In the genomic region with DNA sequence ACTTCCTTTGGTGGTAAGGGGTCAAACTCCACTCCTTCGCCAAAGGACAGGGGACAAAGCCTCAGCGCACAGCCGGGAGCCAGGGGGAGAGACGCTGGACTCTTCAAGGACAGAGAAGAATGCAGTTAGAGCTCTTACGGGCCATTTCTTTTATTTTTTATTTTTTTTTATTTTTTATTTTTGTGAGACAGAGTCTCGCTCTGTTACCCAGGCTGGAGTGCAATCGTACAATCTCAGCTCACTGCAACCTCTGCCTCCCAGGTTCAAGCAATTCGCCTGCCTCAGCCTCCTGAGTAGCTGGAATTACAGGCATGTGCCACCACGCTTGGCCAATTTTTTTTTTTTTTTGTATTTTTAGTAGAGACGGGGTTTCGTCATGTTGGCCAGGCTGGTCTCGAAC, we compare ENCODE assay signal across 8 cellular contexts. TPM values are rescaled to one million over a fixed set of nuclear protein-coding genes. Genes with fewer than 3 reads are reported as not detected.
DNase-seq lines count a peak whose midpoint lies in the region; ATAC-seq, FAIRE-seq and TF ChIP-seq lines count a peak whose summit lies in the region.
"Not testable (repeated sequence)": the region's sequence is repeated elsewhere in the genome, so short reads cannot be mapped to it uniquely, and the experiment has no call there.

A gene (minus strand): TSS at position 101 of the 400 bp plus-strand sequence.

- H3K27ac Mint-ChIP-seq in CD14-positive monocyte: peak within 1 kb of the TSS in 6 of 7 donors; percentile 28 to 74 (median 55)
- H3K27ac Mint-ChIP-seq in activated CD4-positive, alpha-beta T cell treated with anti-CD3 and anti-CD28 coated beads, Interleukin-2, amount 10 ng/mL, durations not matched to agents 24 days and 14 days: peak within 1 kb of the TSS; percentile 49
- peak within 1 kb of the TSS; percentile 89 for H3K27ac Mint-ChIP-seq in activated naive CD8-positive, alpha-beta T cell
- peak within 1 kb of the TSS; percentile 40 for H3K27ac Mint-ChIP-seq in stimulated activated naive CD8-positive, alpha-beta T cell treated with anti-CD3 and anti-CD28 coated beads, Interleukin-15, Interleukin-2, amounts not matched to agents 100 ng/mL and 50 ng/mL, for 24 hours

- not testable (repeated sequence) for H3K27me3 Mint-ChIP-seq in CD14-positive monocyte (ENCODE audit: low read depth in 3 of 3); activated CD4-positive, alpha-beta T cell treated with anti-CD3 and anti-CD28 coated beads, Interleukin-2, amount 10 ng/mL, durations not matched to agents 24 days and 14 days; activated naive CD8-positive, alpha-beta T cell; stimulated activated naive CD8-positive, alpha-beta T cell treated with anti-CD3 and anti-CD28 coated beads, Interleukin-15, Interleukin-2, amounts not matched to agents 100 ng/mL and 50 ng/mL, for 24 hours

- DNase-seq in CD14-positive monocyte (ENCODE audit: low spot score); LHCN-M2 (ENCODE audit: low read depth); activated CD4-positive, alpha-beta T cell treated with anti-CD3 and anti-CD28 coated beads, Interleukin-2, amount 10 ng/mL, durations not matched to agents 24 days and 14 days; fibroblast of villous mesenchyme (ENCODE audit: low read depth); HepG2 (ENCODE audit: low spot score); neuronal stem cell (ENCODE audit: low spot score): not testable (repeated sequence)

- H2BK120ac ChIP-seq in neuronal stem cell (ENCODE audit: low read depth, low read length): peak within 1 kb of the TSS; percentile 81

- not testable (repeated sequence) for H3K23ac ChIP-seq in neuronal stem cell (ENCODE audit: low read depth, low read length, poor library complexity)

- TF ChIP-seq POLR2A in HepG2 (IDR thresholded peaks at IDR 0.05; ENCODE audit: insufficient read depth in 1 of 2, low read depth in 2 of 2, low read length in 2 of 2): not testable (repeated sequence)

- H3K27ac ChIP-seq in HepG2 (ENCODE audit: extremely low read length, insufficient read depth, low read length) (peak within 1 kb of the TSS; percentile 37), neuronal stem cell (replicated peaks; ENCODE audit: low read length) (peak within 1 kb of the TSS; percentile 3)

- peaks cover 25% of the 10 kb centered on the region for H3K4me1 Mint-ChIP-seq in CD14-positive monocyte
- H3K4me1 Mint-ChIP-seq in activated CD4-positive, alpha-beta T cell treated with anti-CD3 and anti-CD28 coated beads, Interleukin-2, amount 10 ng/mL, durations not matched to agents 24 days and 14 days: peaks cover 25% of the 10 kb centered on the region
- H3K4me1 Mint-ChIP-seq in activated naive CD8-positive, alpha-beta T cell (ENCODE audit: low read depth): peaks cover 25% of the 10 kb centered on the region
- H3K4me1 Mint-ChIP-seq in stimulated activated naive CD8-positive, alpha-beta T cell treated with anti-CD3 and anti-CD28 coated beads, Interleukin-15, Interleukin-2, amounts not matched to agents 100 ng/mL and 50 ng/mL, for 24 hours (ENCODE audit: low read depth): not testable (repeated sequence)

- TF ChIP-seq RAD21 in HepG2 (CRISPR knock-in tag; IDR thresholded peaks at IDR 0.05): not testable (repeated sequence)

- peak within 1 kb of the TSS; percentile 96 for H2AK5ac ChIP-seq in neuronal stem cell (ENCODE audit: low read depth, low read length)

- 0 out of 2 replicates have a peak within 1 kb of the TSS, but pooled peaks have one; percentile 21 for H3K9ac ChIP-seq in HepG2 (ENCODE audit: insufficient read depth, low read depth, low read length)
- not testable (repeated sequence) for H3K9ac ChIP-seq in neuronal stem cell (ENCODE audit: low read depth, low read length, poor library complexity)

- intact Hi-C loops in CD14-positive monocyte (cut with micrococcal nuclease); activated CD4-positive, alpha-beta T cell treated with anti-CD3 and anti-CD28 coated beads, Interleukin-2, amount 10 ng/mL, durations not matched to agents 24 days and 14 days (cut with micrococcal nuclease); HepG2 (cut with micrococcal nuclease; ENCODE audit: unreplicated experiment): not testable (repeated sequence)

- H4K8ac ChIP-seq in neuronal stem cell (ENCODE audit: low read depth, low read length): peak within 1 kb of the TSS; percentile 65

- H3K18ac ChIP-seq in neuronal stem cell (ENCODE audit: low read length): peak within 1 kb of the TSS; percentile 87

- BruUV-seq in HepG2 (replicated peaks; lab: Mats Ljungman, UMichigan): not testable (repeated sequence)

- H3K79me2 ChIP-seq in HepG2 (ENCODE audit: insufficient read depth, low read length): not testable (repeated sequence)

- H2AFZ ChIP-seq in HepG2 (ENCODE audit: low read length); neuronal stem cell (ENCODE audit: low read length): not testable (repeated sequence)

- H3K36me3 ChIP-seq in HepG2 (replicated peaks in 1 of 2; ENCODE audit: control insufficient read depth in 1 of 2, insufficient read depth in 2 of 2, low read length in 2 of 2): not testable (repeated sequence)
- peaks cover 5 to 29% of the 10 kb centered on the region in 2 donors for H3K36me3 ChIP-seq in neuronal stem cell (replicated peaks in 1 of 2; ENCODE audit: control insufficient read depth in 2 of 2, insufficient read depth in 2 of 2, low read length in 2 of 2)

- ATAC-seq in HepG2: not testable (repeated sequence)

- in situ Hi-C loops in HepG2 (cut with HindIII; ENCODE audit: extremely low pct_ligation_motif_present, low pct_unique_long_range_greater_than_20kb): not testable (repeated sequence)

- FAIRE-seq in HepG2 (lab: Jason Lieb, UNC): not testable (repeated sequence)

- CTCF ChIA-PET in HepG2 (lab: Yijun Ruan, JAX; ENCODE audit: low intra/inter-chr PET ratio, low total read pairs): not testable (repeated sequence)

- H3K36me3 Mint-ChIP-seq in CD14-positive monocyte: peaks cover 47 to 52% of the 10 kb centered on the region in 2 donors
- peaks cover 39% of the 10 kb centered on the region for H3K36me3 Mint-ChIP-seq in activated CD4-positive, alpha-beta T cell treated with anti-CD3 and anti-CD28 coated beads, Interleukin-2, amount 10 ng/mL, durations not matched to agents 24 days and 14 days (ENCODE audit: low read depth)
- H3K36me3 Mint-ChIP-seq in activated naive CD8-positive, alpha-beta T cell: not testable (repeated sequence)
- H3K36me3 Mint-ChIP-seq in stimulated activated naive CD8-positive, alpha-beta T cell treated with anti-CD3 and anti-CD28 coated beads, Interleukin-15, Interleukin-2, amounts not matched to agents 100 ng/mL and 50 ng/mL, for 24 hours (ENCODE audit: low read depth): peaks cover 11% of the 10 kb centered on the region

- H3K79me1 ChIP-seq in neuronal stem cell (ENCODE audit: low read depth, low read length): not testable (repeated sequence)

- peak within 1 kb of the TSS; percentile 84 for H3K4ac ChIP-seq in neuronal stem cell (ENCODE audit: low read length)

- H2BK15ac ChIP-seq in neuronal stem cell (ENCODE audit: low read length): peak within 1 kb of the TSS; percentile 92

- not testable (repeated sequence) for H3K27me3 ChIP-seq in HepG2 (ENCODE audit: control insufficient read depth in 1 of 2, insufficient read depth in 2 of 2, low read length in 2 of 2); neuronal stem cell (ENCODE audit: control insufficient read depth in 3 of 3, insufficient read depth in 3 of 3, low read depth in 1 of 3, low read length in 3 of 3)

- not testable (repeated sequence) for H3K9me3 Mint-ChIP-seq in CD14-positive monocyte; activated CD4-positive, alpha-beta T cell treated with anti-CD3 and anti-CD28 coated beads, Interleukin-2, amount 10 ng/mL, durations not matched to agents 24 days and 14 days; activated naive CD8-positive, alpha-beta T cell (ENCODE audit: low read depth); stimulated activated naive CD8-positive, alpha-beta T cell treated with anti-CD3 and anti-CD28 coated beads, Interleukin-15, Interleukin-2, amounts not matched to agents 100 ng/mL and 50 ng/mL, for 24 hours

- H3K4me2 ChIP-seq in HepG2 (ENCODE audit: low read depth, low read length): peak within 1 kb of the TSS; percentile 11
- H3K4me2 ChIP-seq in neuronal stem cell (ENCODE audit: insufficient read depth, low read length, poor library complexity, severe bottlenecking): not testable (repeated sequence)

- POLR2A ChIA-PET in HepG2 (lab: Yijun Ruan, JAX): interaction anchor here (2.2 kb wide), 1 partner anchor 44 kb away, joined by 4 read pairs; no protein-coding TSS in a partner anchor

- H4K20me1 ChIP-seq in HepG2 (ENCODE audit: insufficient read depth, low read length): not testable (repeated sequence)

- not testable (repeated sequence) for H3K4me3 ChIP-seq in fibroblast of villous mesenchyme (ENCODE audit: low read depth, low read length); HepG2 (replicated peaks in 1 of 3; ENCODE audit: insufficient read depth in 1 of 3, low read depth in 2 of 3, low read length in 3 of 3)
- H3K4me3 ChIP-seq in neuronal stem cell (ENCODE audit: low read length in 2 of 2): peak within 1 kb of the TSS in 1 of 2 donors; percentile 51

- peak within 1 kb of the TSS; percentile 71 for H3K14ac ChIP-seq in neuronal stem cell (ENCODE audit: low read length)

- not testable (repeated sequence) for H4K91ac ChIP-seq in neuronal stem cell (ENCODE audit: low read depth, low read length, poor library complexity)

- TF ChIP-seq EP300 in HepG2 (IDR thresholded peaks at IDR 0.05; ENCODE audit: low read depth in 2 of 2, low read length in 2 of 2); HepG2 (CRISPR knock-in tag; IDR thresholded peaks at IDR 0.05; ENCODE audit: borderline replicate concordance): not testable (repeated sequence)

- not testable (repeated sequence) for H3K4me3 Mint-ChIP-seq in CD14-positive monocyte; activated naive CD8-positive, alpha-beta T cell; stimulated activated naive CD8-positive, alpha-beta T cell treated with anti-CD3 and anti-CD28 coated beads, Interleukin-15, Interleukin-2, amounts not matched to agents 100 ng/mL and 50 ng/mL, for 24 hours
- H3K4me3 Mint-ChIP-seq in activated CD4-positive, alpha-beta T cell treated with anti-CD3 and anti-CD28 coated beads, Interleukin-2, amount 10 ng/mL, durations not matched to agents 24 days and 14 days: peak within 1 kb of the TSS; percentile 73

- not testable (repeated sequence) for TF ChIP-seq CTCF in CD14-positive monocyte (IDR thresholded peaks at IDR 0.05); fibroblast of villous mesenchyme (IDR thresholded peaks at IDR 0.05; ENCODE audit: insufficient read depth, low read depth, low read length); HepG2 (CRISPR knock-in tag; IDR thresholded peaks at IDR 0.05)

- H3K9me3 ChIP-seq in HepG2 (ENCODE audit: low read length); neuronal stem cell (replicated peaks in 1 of 2; ENCODE audit: control insufficient read depth in 2 of 2, insufficient read depth in 1 of 2, low read depth in 1 of 2, low read length in 2 of 2): not testable (repeated sequence)

- not testable (repeated sequence) for H2BK12ac ChIP-seq in neuronal stem cell (ENCODE audit: low read length)

- WGBS in HepG2 (ENCODE audit: low lambda C conversion rate): 77% methylated on average over 12 of the region's 12 CpGs
- WGBS in neuronal stem cell (ENCODE audit: extremely low coverage in 2 of 2, insufficient read length in 2 of 2, insufficient replicate concordance in 1 of 2), 2 donors: no CpG with 5 or more reads among the region's 12 CpGs

- not testable (repeated sequence) for H2BK5ac ChIP-seq in neuronal stem cell (ENCODE audit: low read length)

- H3K4me1 ChIP-seq in HepG2 (ENCODE audit: insufficient read depth, low read length): peaks cover 14% of the 10 kb centered on the region
- H3K4me1 ChIP-seq in neuronal stem cell (ENCODE audit: control insufficient read depth in 2 of 2, insufficient read depth in 1 of 2, low read depth in 1 of 2, low read length in 2 of 2): not testable (repeated sequence)

RNA-seq across cellular contexts. Expression of the gene that starts here (rescaled TPM):
- polyA plus RNA-seq in CD14-positive monocyte: 10 to 100 TPM; 19.8 to 22.0 TPM
- total RNA-seq in LHCN-M2 (2014; rRNA removed): 23.9 and 25.5 TPM in 2 replicates
- polyA plus RNA-seq in LHCN-M2 (2012): 44.4 TPM
- total RNA-seq in activated CD4-positive, alpha-beta T cell treated with anti-CD3 and anti-CD28 coated beads, Interleukin-2, amount 10 ng/mL, durations not matched to agents 24 days and 14 days: 91.3 and 93.4 TPM in 2 replicates
- total RNA-seq in fibroblast of villous mesenchyme: 63.0 and 91.8 TPM in 2 replicates
- 21.3 and 22.8 TPM in 2 replicates for total RNA-seq in HepG2 (2016; rRNA removed; fragmentation: Illumina TruSeq; extraction: Trizol)
- 27.1 and 28.5 TPM in 2 replicates for total RNA-seq in HepG2 (2016; cell fraction: cytosol; rRNA removed; fragmentation: Illumina TruSeq; extraction: Trizol; ENCODE audit: low read depth)
- 19.3 and 21.8 TPM in 2 replicates for total RNA-seq in HepG2 (2016; cell fraction: insoluble cytoplasmic fraction; rRNA removed; fragmentation: Illumina TruSeq; extraction: Trizol)
- total RNA-seq in HepG2 (2016; cell fraction: membrane; rRNA removed; fragmentation: Illumina TruSeq; extraction: Trizol): 58.7 and 64.2 TPM in 2 replicates
- 8.7 and 10.1 TPM in 2 replicates for total RNA-seq in HepG2 (2016; cell fraction: nucleus; rRNA removed; fragmentation: Illumina TruSeq; extraction: Trizol)
- polyA plus RNA-seq in HepG2 (2011; rRNA removed): 3.1 and 3.2 TPM in 2 replicates
- polyA plus RNA-seq in HepG2 (2011; cell fraction: cytosol; rRNA removed): 3.4 and 4.0 TPM in 2 replicates
- 2.1 and 2.5 TPM in 2 replicates for polyA plus RNA-seq in HepG2 (2011; cell fraction: nucleus; rRNA removed)
- 7.5 and 10.7 TPM in 2 replicates for polyA plus RNA-seq in HepG2 (2012)
- polyA plus RNA-seq in HepG2 (2016; cell fraction: cytosol; fragmentation: Illumina TruSeq; extraction: Trizol; ENCODE audit: low read depth): 44.9 and 45.8 TPM in 2 replicates
- 23.3 and 26.8 TPM in 2 replicates for polyA plus RNA-seq in HepG2 (2016; cell fraction: insoluble cytoplasmic fraction; fragmentation: Illumina TruSeq; extraction: Trizol; ENCODE audit: low read depth)
- 59.7 and 67.0 TPM in 2 replicates for polyA plus RNA-seq in HepG2 (2016; cell fraction: membrane; fragmentation: Illumina TruSeq; extraction: Trizol; ENCODE audit: low read depth)
- polyA plus RNA-seq in HepG2 (2016; cell fraction: nucleus; fragmentation: Illumina TruSeq; extraction: Trizol; ENCODE audit: insufficient read depth, low read depth): 18.9 and 19.1 TPM in 2 replicates
- 5.3 TPM in 1 of 2 replicates, not detected in the other for polyA minus RNA-seq in HepG2 (2011; rRNA and poly(A)+ RNA removed; ENCODE audit: low replicate concordance)
- 3.7 and 4.5 TPM in 2 replicates for polyA minus RNA-seq in HepG2 (2011; cell fraction: cytosol; rRNA and poly(A)+ RNA removed)
- polyA minus RNA-seq in HepG2 (2011; cell fraction: nucleus; rRNA and poly(A)+ RNA removed): 0.90 and 1.4 TPM in 2 replicates
- 16.8 TPM for polyA plus RNA-seq in neuronal stem cell (2013, experiment 1 of 2)
- polyA plus RNA-seq in neuronal stem cell (2013, experiment 2 of 2): 18.1 TPM
